22 cellular contexts compared by ENCODE assay signal in the genomic region with DNA sequence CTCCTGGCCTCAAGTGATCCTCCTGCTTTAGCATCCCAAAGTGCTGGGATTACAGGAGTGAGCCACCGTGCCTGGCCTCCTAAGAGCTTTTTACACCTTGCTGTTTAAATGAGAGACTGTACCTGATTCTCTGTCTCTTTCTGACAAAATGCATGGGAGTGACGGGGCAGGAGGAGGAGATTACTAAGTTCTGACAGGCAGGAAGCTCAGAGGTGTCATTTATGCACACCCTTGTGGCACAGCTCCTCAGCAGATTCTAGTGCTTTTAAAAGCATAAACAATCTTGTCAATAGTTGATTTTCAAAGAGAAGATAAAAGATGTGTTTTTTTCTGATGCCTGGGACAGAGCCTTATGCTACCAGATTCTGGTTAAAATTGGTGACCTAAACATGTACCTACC. TPM values are rescaled to one million over a fixed set of nuclear protein-coding genes. Genes with fewer than 3 reads are reported as not detected.
DNase-seq lines count a peak whose midpoint lies in the region; ATAC-seq and TF ChIP-seq lines count a peak whose summit lies in the region.
"Had no signal": no experiment of that assay in that cellular context is flagged by ENCODE, and none has a peak within 500 bp of the region (broad histone marks: within the 10 kb centered on the region; RNA-seq: fewer than 3 reads in every experiment).

No MANE protein-coding gene starts in this region.

- intact Hi-C loops in activated CD4-positive, alpha-beta T cell treated with anti-CD3 and anti-CD28 coated beads, Interleukin-2, amount 10 ng/mL, durations not matched to agents 24 days and 14 days (cut with micrococcal nuclease) = no loop called here

- DNase-seq in epithelial cell of esophagus (ENCODE audit: low read depth) (peak; percentile 17), neural progenitor cell (ENCODE audit: low spot score) (no peak), SJCRH30 (no peak)
- no peak for DNase-seq in activated CD4-positive, alpha-beta T cell treated with anti-CD3 and anti-CD28 coated beads, Interleukin-2, amount 10 ng/mL, durations not matched to agents 24 days and 14 days
- DNase-seq: 8988T; CD8-positive, alpha-beta memory T cell; GF-D8; GOT3; NCI-H1436 treated with DMSO at 0.1 percent for 48 hours; NCI-H2081 treated with DMSO at 0.1 percent for 48 hours; NCI-H2227 treated with DMSO at 0.1 percent for 48 hours; NCI-H526; NK-92 treated with Interleukin-12 subunit alpha and Interleukin-12 subunit beta, amount 100 ng/mL, for 24 hours; PC-3; T-helper 9 cell had no signal

- no peak overlapping the region for H3K9ac ChIP-seq in neural progenitor cell
- H3K9ac ChIP-seq: BLaER1 had no signal

- peak; percentile 45 for ATAC-seq in GM18499 (IDR thresholded peaks at IDR 0.05; ENCODE audit: insufficient read depth, unreplicated experiment)
- ATAC-seq in GM19351 (IDR thresholded peaks at IDR 0.05; ENCODE audit: unreplicated experiment) = peak; percentile 56
- peak; percentile 37 for ATAC-seq in HG02938 (IDR thresholded peaks at IDR 0.05; ENCODE audit: unreplicated experiment)
- ATAC-seq in GM18868 (IDR thresholded peaks at IDR 0.05; ENCODE audit: unreplicated experiment) = no peak

- no peak overlapping the region for H2AFZ ChIP-seq in neural progenitor cell (replicated peaks)

- TF ChIP-seq CTCF in epithelial cell of esophagus (IDR thresholded peaks at IDR 0.05; ENCODE audit: insufficient read depth, low read depth, low read length, missing control alignments) = no peak
- no peak for TF ChIP-seq CTCF in neural progenitor cell (IDR thresholded peaks at IDR 0.05)

- H3F3A ChIP-seq in neural progenitor cell (ENCODE audit: low read depth) = no peaks in the 10 kb centered on the region

- H3K27ac ChIP-seq in neural progenitor cell = no peak overlapping the region
- no peak overlapping the region for H3K27ac ChIP-seq in SJCRH30
- H3K27ac ChIP-seq: BLaER1 had no signal

- H3K4me3 ChIP-seq in epithelial cell of esophagus (ENCODE audit: low read length) = no peak overlapping the region
- no peak overlapping the region for H3K4me3 ChIP-seq in neural progenitor cell
- H3K4me3 ChIP-seq in SJCRH30 = no peak overlapping the region
- H3K4me3 ChIP-seq: BLaER1 had no signal

- no peak overlapping the region for H3K27ac Mint-ChIP-seq in neural progenitor cell
- H3K27ac Mint-ChIP-seq in activated CD4-positive, alpha-beta T cell treated with anti-CD3 and anti-CD28 coated beads, Interleukin-2, amount 10 ng/mL, durations not matched to agents 24 days and 14 days = no peak overlapping the region

- H4K20me1 ChIP-seq in neural progenitor cell (ENCODE audit: low read depth) = no peaks in the 10 kb centered on the region
- H4K20me1 ChIP-seq: BLaER1 had no signal

- H3K4me2 ChIP-seq in neural progenitor cell = no peak overlapping the region
- H3K4me2 ChIP-seq: BLaER1 had no signal

- H3K36me3 ChIP-seq in neural progenitor cell (no peaks in the 10 kb centered on the region), SJCRH30 (no peaks in the 10 kb centered on the region)
- H3K36me3 ChIP-seq: BLaER1 had no signal

- no peaks in the 10 kb centered on the region for H3K36me3 Mint-ChIP-seq in neural progenitor cell
- no peaks in the 10 kb centered on the region for H3K36me3 Mint-ChIP-seq in activated CD4-positive, alpha-beta T cell treated with anti-CD3 and anti-CD28 coated beads, Interleukin-2, amount 10 ng/mL, durations not matched to agents 24 days and 14 days (ENCODE audit: low read depth)
- H3K36me3 Mint-ChIP-seq: CD8-positive, alpha-beta memory T cell; IgD-negative memory B cell had no signal

- H3K9me3 Mint-ChIP-seq in neural progenitor cell = no peaks in the 10 kb centered on the region
- no peaks in the 10 kb centered on the region for H3K9me3 Mint-ChIP-seq in activated CD4-positive, alpha-beta T cell treated with anti-CD3 and anti-CD28 coated beads, Interleukin-2, amount 10 ng/mL, durations not matched to agents 24 days and 14 days
- H3K9me3 Mint-ChIP-seq: CD8-positive, alpha-beta memory T cell; IgD-negative memory B cell had no signal

- peaks cover 3% of the 10 kb centered on the region for H3K4me1 Mint-ChIP-seq in neural progenitor cell
- no peaks in the 10 kb centered on the region for H3K4me1 Mint-ChIP-seq in activated CD4-positive, alpha-beta T cell treated with anti-CD3 and anti-CD28 coated beads, Interleukin-2, amount 10 ng/mL, durations not matched to agents 24 days and 14 days
- H3K4me1 Mint-ChIP-seq: CD8-positive, alpha-beta memory T cell had no signal

- no peaks in the 10 kb centered on the region for H3K27me3 Mint-ChIP-seq in neural progenitor cell (ENCODE audit: insufficient read depth, low read depth)
- peaks cover 15% of the 10 kb centered on the region for H3K27me3 Mint-ChIP-seq in activated CD4-positive, alpha-beta T cell treated with anti-CD3 and anti-CD28 coated beads, Interleukin-2, amount 10 ng/mL, durations not matched to agents 24 days and 14 days

- H3K4me1 ChIP-seq in neural progenitor cell (no peaks in the 10 kb centered on the region), SJCRH30 (no peaks in the 10 kb centered on the region)
- H3K4me1 ChIP-seq: BLaER1 had no signal

- H3K9me3 ChIP-seq in neural progenitor cell (ENCODE audit: low read depth) = no peaks in the 10 kb centered on the region
- H3K9me3 ChIP-seq in SJCRH30 (replicated peaks) = no peaks in the 10 kb centered on the region
- H3K9me3 ChIP-seq: BLaER1 had no signal

- H3K27me3 ChIP-seq in neural progenitor cell = no peaks in the 10 kb centered on the region
- peaks cover 2% of the 10 kb centered on the region; the same call in 1 of the 2 replicates for H3K27me3 ChIP-seq in SJCRH30
- H3K27me3 ChIP-seq: BLaER1 had no signal

- no peak overlapping the region for H3K4me3 Mint-ChIP-seq in neural progenitor cell
- H3K4me3 Mint-ChIP-seq in activated CD4-positive, alpha-beta T cell treated with anti-CD3 and anti-CD28 coated beads, Interleukin-2, amount 10 ng/mL, durations not matched to agents 24 days and 14 days = no peak overlapping the region
- H3K4me3 Mint-ChIP-seq: CD8-positive, alpha-beta memory T cell had no signal

- no peaks in the 10 kb centered on the region for H3K79me2 ChIP-seq in neural progenitor cell (ENCODE audit: low read depth)

RNA-seq across cellular contexts. Expression of a gene that starts 39.7 kb away (rescaled TPM):
- not detected in 2 replicates for total RNA-seq in neural progenitor cell (ENCODE audit: low replicate concordance)
- total RNA-seq in activated CD4-positive, alpha-beta T cell treated with anti-CD3 and anti-CD28 coated beads, Interleukin-2, amount 10 ng/mL, durations not matched to agents 24 days and 14 days = 0.52 and 0.58 TPM in 2 replicates
- total RNA-seq in SJCRH30 (2014; rRNA removed; shearing (Covaris generic)) = not detected in 2 replicates
- total RNA-seq: CD8-positive, alpha-beta memory T cell; SK-MEL-5 had no signal
